Comparison of ENCODE assay signal across 21 cellular contexts in genomic region chr6:51968265-51968664, GRCh38.
"Had no signal": no experiment of that assay in that cellular context is flagged by ENCODE, and none has a peak within 500 bp of the region (broad histone marks: within the 10 kb centered on the region; RNA-seq: fewer than 3 reads in every experiment).

No MANE protein-coding gene starts in this region.

- H3K4me1 Mint-ChIP-seq: T-cell had no signal

- H3K36me3 Mint-ChIP-seq: T-cell had no signal

- H3K4me3 Mint-ChIP-seq: T-cell; T-helper 1 cell treated with Interleukin-12 subunit alpha and Interleukin-12 subunit beta and Interleukin-4 antibody, amounts not matched to agents 30 μg/mL and 1 μg/mL, for 36 hours had no signal

- H3K27ac ChIP-seq: SJSA1 had no signal

- H3K9me3 Mint-ChIP-seq: T-helper 1 cell treated with Interleukin-12 subunit alpha and Interleukin-12 subunit beta and Interleukin-4 antibody, amounts not matched to agents 30 μg/mL and 1 μg/mL, for 36 hours had no signal

- ATAC-seq: T-cell had no signal

- DNase-seq: Karpas-422, KG1, MG63, NCI-H1092, NCI-H1436 treated with DMSO at 0.1 percent for 48 hours, NCI-H1694, NCI-H187 treated with DMSO at 0.1 percent for 48 hours, NCI-H2029 treated with DMSO at 0.1 percent for 48 hours, NCI-H226, NCI-H446, NCI-H510A, NCI-H524 treated with DMSO at 0.1 percent for 48 hours, NCI-H774, Right ventricle myocardium superior, RPMI8226, SIG-M5, SK-N-SH, SW 1271, T-cell had no signal

- H3K27ac Mint-ChIP-seq: T-cell; T-helper 1 cell treated with Interleukin-12 subunit alpha and Interleukin-12 subunit beta and Interleukin-4 antibody, amounts not matched to agents 30 μg/mL and 1 μg/mL, for 36 hours had no signal

- H3K9ac ChIP-seq: SK-N-SH had no signal

- H3K9me3 ChIP-seq: MG63, SJSA1, SK-N-SH had no signal

- H3K36me3 ChIP-seq: MG63, SJSA1 had no signal

- H3K4me1 ChIP-seq: SJSA1 had no signal

- H3K27me3 ChIP-seq: MG63 had no signal

- H3K4me2 ChIP-seq: SK-N-SH had no signal

- H3K4me3 ChIP-seq: MG63, SJSA1 had no signal
